Comparison of ENCODE assay signal across 9 cellular contexts in the genomic region with DNA sequence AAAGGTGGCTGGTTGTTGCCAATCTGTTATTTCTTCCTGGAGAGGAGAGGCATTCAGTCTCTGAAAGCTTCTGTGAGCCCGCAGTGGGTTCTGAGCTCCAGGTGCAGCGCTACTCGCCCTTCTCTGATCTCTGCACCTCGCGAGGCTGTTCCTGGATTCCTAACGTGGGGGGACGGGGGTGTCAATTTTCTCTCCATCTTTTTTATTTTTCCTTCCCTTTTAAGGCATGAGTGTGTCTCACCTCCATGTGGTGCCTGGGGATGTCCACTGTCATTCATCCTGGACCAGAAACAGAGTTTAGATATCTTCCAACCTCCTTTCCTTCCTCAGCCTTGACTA. TPM values are rescaled to one million over a fixed set of nuclear protein-coding genes. Genes with fewer than 3 reads are reported as not detected.
DNase-seq lines count a peak whose midpoint lies in the region; ATAC-seq and TF ChIP-seq lines count a peak whose summit lies in the region.
"Had no signal": no experiment of that assay in that cellular context is flagged by ENCODE, and none has a peak within 500 bp of the region (broad histone marks: within the 10 kb centered on the region; RNA-seq: fewer than 3 reads in every experiment).

No MANE protein-coding gene starts in this region.

- no peaks in the 10 kb centered on the region for H3K27me3 Mint-ChIP-seq in activated T-helper 1 cell treated with anti-CD3 and anti-CD28 coated beads, Interleukin-12 subunit alpha, Interleukin-12 subunit beta, Interleukin-2, Interleukin-4 antibody, amounts not matched to agents 30 ng/mL and 10 ng/mL and 1 ng/mL, durations not matched to agents 14 hours and 24 hours and 36 hours (ENCODE audit: insufficient read depth)

- H3K4me3 ChIP-seq in right cardiac atrium (ENCODE audit: low read length) (peak overlapping the region; percentile 62), smooth muscle cell (peak overlapping the region; percentile 48)

- peaks cover 2% of the 10 kb centered on the region for H3K36me3 ChIP-seq in smooth muscle cell (ENCODE audit: low read depth)

- H2AFZ ChIP-seq in smooth muscle cell (ENCODE audit: low read depth), result peak overlapping the region; percentile 73

- peaks cover 7% of the 10 kb centered on the region for H3K36me3 Mint-ChIP-seq in activated T-helper 1 cell treated with anti-CD3 and anti-CD28 coated beads, Interleukin-12 subunit alpha, Interleukin-12 subunit beta, Interleukin-2, Interleukin-4 antibody, amounts not matched to agents 30 ng/mL and 10 ng/mL and 1 ng/mL, durations not matched to agents 14 hours and 24 hours and 36 hours (ENCODE audit: low read depth)

- H3K79me2 ChIP-seq in smooth muscle cell (ENCODE audit: low read depth), result no peaks in the 10 kb centered on the region

- no peak for TF ChIP-seq CTCF in smooth muscle cell (IDR thresholded peaks at IDR 0.05; ENCODE audit: borderline replicate concordance, insufficient read depth, poor library complexity, severe bottlenecking)

- H3K9ac ChIP-seq in smooth muscle cell (ENCODE audit: low read depth), result no peak overlapping the region

- no peak overlapping the region for H3K27ac Mint-ChIP-seq in activated T-helper 1 cell treated with anti-CD3 and anti-CD28 coated beads, Interleukin-12 subunit alpha, Interleukin-12 subunit beta, Interleukin-2, Interleukin-4 antibody, amounts not matched to agents 30 ng/mL and 10 ng/mL and 1 ng/mL, durations not matched to agents 14 hours and 24 hours and 36 hours

- no peaks in the 10 kb centered on the region for H4K20me1 ChIP-seq in smooth muscle cell (ENCODE audit: low read depth)

- H3K4me1 ChIP-seq in right cardiac atrium (ENCODE audit: control insufficient read depth, insufficient read depth, low read length), result no peaks in the 10 kb centered on the region
- H3K4me1 ChIP-seq in smooth muscle cell (ENCODE audit: low read depth), result no peaks in the 10 kb centered on the region

- H3K27me3 ChIP-seq in right cardiac atrium (ENCODE audit: control insufficient read depth, insufficient read depth), result no peaks in the 10 kb centered on the region
- no peaks in the 10 kb centered on the region for H3K27me3 ChIP-seq in smooth muscle cell (ENCODE audit: low read depth)

- peak overlapping the region; percentile 89 for H3K27ac ChIP-seq in right cardiac atrium (ENCODE audit: low read length)
- H3K27ac ChIP-seq in smooth muscle cell (ENCODE audit: low read depth), result no peak overlapping the region

- intact Hi-C loops in activated T-helper 1 cell treated with anti-CD3 and anti-CD28 coated beads, Interleukin-12 subunit alpha, Interleukin-12 subunit beta, Interleukin-2, Interleukin-4 antibody, amounts not matched to agents 30 ng/mL and 10 ng/mL and 1 ng/mL, durations not matched to agents 14 hours and 24 hours and 36 hours (cut with micrococcal nuclease), result no loop called here
- intact Hi-C loops in right cardiac atrium (cut with DNase I), result no loop called here

- peaks cover 9% of the 10 kb centered on the region for H3K4me1 Mint-ChIP-seq in activated T-helper 1 cell treated with anti-CD3 and anti-CD28 coated beads, Interleukin-12 subunit alpha, Interleukin-12 subunit beta, Interleukin-2, Interleukin-4 antibody, amounts not matched to agents 30 ng/mL and 10 ng/mL and 1 ng/mL, durations not matched to agents 14 hours and 24 hours and 36 hours (ENCODE audit: low read depth)

- no peaks in the 10 kb centered on the region for H3F3A ChIP-seq in smooth muscle cell (ENCODE audit: low read depth)

- H3K9me3 ChIP-seq in right cardiac atrium (ENCODE audit: control insufficient read depth, low read length) (peaks cover 2% of the 10 kb centered on the region), smooth muscle cell (replicated peaks; ENCODE audit: low read depth) (peaks cover 14% of the 10 kb centered on the region)

- peaks cover 79% of the 10 kb centered on the region for H3K9me3 Mint-ChIP-seq in activated T-helper 1 cell treated with anti-CD3 and anti-CD28 coated beads, Interleukin-12 subunit alpha, Interleukin-12 subunit beta, Interleukin-2, Interleukin-4 antibody, amounts not matched to agents 30 ng/mL and 10 ng/mL and 1 ng/mL, durations not matched to agents 14 hours and 24 hours and 36 hours

- H3K4me3 Mint-ChIP-seq in activated T-helper 1 cell treated with anti-CD3 and anti-CD28 coated beads, Interleukin-12 subunit alpha, Interleukin-12 subunit beta, Interleukin-2, Interleukin-4 antibody, amounts not matched to agents 30 ng/mL and 10 ng/mL and 1 ng/mL, durations not matched to agents 14 hours and 24 hours and 36 hours, result peak overlapping the region; percentile 54

- WGBS in right cardiac atrium, result 13% methylated on average over 7 of the region's 7 CpGs
- WGBS in smooth muscle cell (ENCODE audit: low lambda C conversion rate), result 20% methylated on average over 7 of the region's 7 CpGs

- ATAC-seq in right cardiac atrium, result peak in 1 of 2 donors; percentile 23
- ATAC-seq in GM18517 (IDR thresholded peaks at IDR 0.05; ENCODE audit: unreplicated experiment), result no peak
- no peak for ATAC-seq in HG03457 (IDR thresholded peaks at IDR 0.05; ENCODE audit: unreplicated experiment)

- DNase-seq in NCI-H748 (lab: John Stamatoyannopoulos, UW; ENCODE audit: unreplicated experiment), result peak; percentile 55
- no peak for DNase-seq in NCI-H748 treated with DMSO at 0.1 percent for 48 hours (lab: John Stamatoyannopoulos, UW)
- no peak for DNase-seq in activated T-helper 1 cell treated with anti-CD3 and anti-CD28 coated beads, Interleukin-12 subunit alpha, Interleukin-12 subunit beta, Interleukin-2, Interleukin-4 antibody, amounts not matched to agents 30 ng/mL and 10 ng/mL and 1 ng/mL, durations not matched to agents 14 hours and 24 hours and 36 hours (ENCODE audit: low spot score)
- DNase-seq in right cardiac atrium, result no peak
- DNase-seq in smooth muscle cell (lab: John Stamatoyannopoulos, UW; ENCODE audit: unreplicated experiment), result no peak
- no peak for DNase-seq in kidney tubule cell (ENCODE audit: low spot score)
- DNase-seq: KG1 had no signal

- H3K4me2 ChIP-seq in smooth muscle cell, result peak overlapping the region; percentile 81

RNA-seq across cellular contexts. Expression of a gene that starts 0.6 kb away (rescaled TPM):
- 0.26 TPM in 1 of 2 replicates, not detected in the other for total RNA-seq in activated T-helper 1 cell treated with anti-CD3 and anti-CD28 coated beads, Interleukin-12 subunit alpha, Interleukin-12 subunit beta, Interleukin-2, Interleukin-4 antibody, amounts not matched to agents 30 ng/mL and 10 ng/mL and 1 ng/mL, durations not matched to agents 14 hours and 24 hours and 36 hours
- total RNA-seq in right cardiac atrium, result 1 to 10 TPM; 3.4 to 8.8 (median 6.4) TPM
- polyA plus RNA-seq in right cardiac atrium, result 3.2 TPM
- total RNA-seq in smooth muscle cell, result 1.6 TPM in 1 of 2 replicates, not detected in the other
- polyA plus RNA-seq in smooth muscle cell, result 0.72 and 0.86 TPM in 2 replicates

RNA-seq across cellular contexts. Expression of a gene that starts 44.5 kb away (rescaled TPM):
- total RNA-seq in activated T-helper 1 cell treated with anti-CD3 and anti-CD28 coated beads, Interleukin-12 subunit alpha, Interleukin-12 subunit beta, Interleukin-2, Interleukin-4 antibody, amounts not matched to agents 30 ng/mL and 10 ng/mL and 1 ng/mL, durations not matched to agents 14 hours and 24 hours and 36 hours, result 3.8 and 4.7 TPM in 2 replicates
- total RNA-seq in right cardiac atrium, result 1 to 10 TPM; 5.0 to 5.2 (median 5.1) TPM
- polyA plus RNA-seq in right cardiac atrium, result 3.0 TPM
- 0.85 and 5.5 TPM in 2 replicates for total RNA-seq in smooth muscle cell
- polyA plus RNA-seq in smooth muscle cell, result 1.3 and 1.5 TPM in 2 replicates

RNA-seq across cellular contexts. Expression of a gene that starts 48.0 kb away (rescaled TPM):
- total RNA-seq in activated T-helper 1 cell treated with anti-CD3 and anti-CD28 coated beads, Interleukin-12 subunit alpha, Interleukin-12 subunit beta, Interleukin-2, Interleukin-4 antibody, amounts not matched to agents 30 ng/mL and 10 ng/mL and 1 ng/mL, durations not matched to agents 14 hours and 24 hours and 36 hours, result 21.7 and 22.6 TPM in 2 replicates
- 10 to 100 TPM; 13.2 to 16.0 (median 15.0) TPM for total RNA-seq in right cardiac atrium
- polyA plus RNA-seq in right cardiac atrium, result 5.2 TPM
- total RNA-seq in smooth muscle cell, result 11.7 and 14.5 TPM in 2 replicates
- 5.9 and 7.1 TPM in 2 replicates for polyA plus RNA-seq in smooth muscle cell
